9 cellular contexts compared by ENCODE assay signal in genomic region chr17:75250009-75250471, GRCh38. TPM values are rescaled to one million over a fixed set of nuclear protein-coding genes. Genes with fewer than 3 reads are reported as not detected.
A peak's percentile ranks its signal among the peaks of the same experiment; 100 is the strongest.
DNase-seq lines count a peak whose midpoint lies in the region; ATAC-seq, FAIRE-seq and TF ChIP-seq lines count a peak whose summit lies in the region.
"Had no signal": no experiment of that assay in that cellular context is flagged by ENCODE, and none has a peak within 500 bp of the region (broad histone marks: within the 10 kb centered on the region; RNA-seq: fewer than 3 reads in every experiment).

No MANE protein-coding gene starts in this region.

- WGBS in K562 (ENCODE audit: insufficient coverage, low coverage, missing lambda C conversion rate): 60% methylated on average over 11 of the region's 11 CpGs

- FAIRE-seq in GM18507 (lab: Jason Lieb, UNC) (peak; percentile 92), K562 (lab: Jason Lieb, UNC) (no peak)

- ATAC-seq in HG02798 (IDR thresholded peaks at IDR 0.05; ENCODE audit: poor library complexity, unreplicated experiment) (peak; percentile 92), K562 (peak; percentile 45; the same call in 2 of the 3 replicates), naive B cell (ENCODE audit: low read depth in 2 of 2) (peak; percentile 33 to 45)

- H3K9ac ChIP-seq in K562 (ENCODE audit: insufficient read depth in 1 of 2, low read depth in 2 of 2, low read length in 2 of 2) (0 out of 4 replicates have a peak overlapping the region, but pooled peaks of 1 of the 2 experiments have one; percentile 27), subcutaneous abdominal adipose tissue (ENCODE audit: low read length in 5 of 5) (peak overlapping the region in 1 of 5 donors; percentile 38)

- H2AFZ ChIP-seq in K562 (ENCODE audit: low read depth, low read length): no peak overlapping the region

- H3K9me3 Mint-ChIP-seq in naive B cell: no peaks in the 10 kb centered on the region

- TF ChIP-seq EP300 in K562 (IDR thresholded peaks at IDR 0.05; ENCODE audit: low read length): no peak

- no peaks in the 10 kb centered on the region for H3K36me3 Mint-ChIP-seq in naive B cell

- peaks cover 44 to 62% (median 61%) of the 10 kb centered on the region in 3 donors for H3K4me1 Mint-ChIP-seq in naive B cell

- H3K4me2 ChIP-seq in K562 (ENCODE audit: insufficient read depth, low read length): no peak overlapping the region

- POLR2A ChIA-PET in K562 (lab: Yijun Ruan, JAX): interaction anchor here (0.7 to 6.5 kb wide), 5 partner anchors 8 to 126 kb away, joined by 3 to 85 read pairs (median 3); partner anchors contain the start of genes GGA3 and MRPS7

- TF ChIP-seq RAD21 in K562 (CRISPR knock-in tag; conservative IDR thresholded peaks at IDR 0.05 in 1 of 2, IDR thresholded peaks at IDR 0.05 in 1 of 2): no peak

- DNase-seq in GM18507 (ENCODE audit: extremely low spot score, insufficient read length, low read depth): no peak
- DNase-seq in T-helper 1 cell: peak in 4 of 5 donors; percentile 31 to 71 (median 49)
- peak in 1 of 4 experiments; percentile 23 for DNase-seq in K562 (ENCODE audit: extremely low read depth in 1 of 4, low spot score in 3 of 4)
- peak; percentile 25 for DNase-seq in naive B cell
- DNase-seq in DMS53 (lab: John Stamatoyannopoulos, UW): no peak
- DNase-seq in SK-N-DZ (ENCODE audit: low spot score): no peak

- no peaks in the 10 kb centered on the region for H3K27me3 Mint-ChIP-seq in naive B cell

- peaks cover 26% of the 10 kb centered on the region; the same call in 2 of the 3 replicates for H3K36me3 ChIP-seq in K562 (ENCODE audit: control insufficient read depth, insufficient read depth, low read length)
- H3K36me3 ChIP-seq in subcutaneous abdominal adipose tissue (ENCODE audit: control insufficient read depth in 5 of 5, insufficient read depth in 5 of 5, low read length in 5 of 5): peaks cover 0 to 16% (median 16%) of the 10 kb centered on the region in 5 donors

- H3K4me1 ChIP-seq in K562 (replicated peaks in 1 of 2; ENCODE audit: control insufficient read depth in 2 of 2, insufficient read depth in 2 of 2, low read length in 2 of 2) (peaks cover 5 to 22% of the 10 kb centered on the region in 2 experiments; a peak in 4 of 5 replicates), subcutaneous abdominal adipose tissue (ENCODE audit: control insufficient read depth in 5 of 5, insufficient read depth in 5 of 5, low read length in 5 of 5) (peaks cover 3 to 20% (median 12%) of the 10 kb centered on the region in 5 donors)
- H3K4me1 ChIP-seq: SJSA1 had no signal

- H3K27ac ChIP-seq in K562 (ENCODE audit: extremely low read depth, low read depth, low read length) (no peak overlapping the region), subcutaneous abdominal adipose tissue (ENCODE audit: low read depth, low read length) (peak overlapping the region; percentile 7)
- H3K27ac ChIP-seq: SJSA1 had no signal

- H3K9me3 ChIP-seq in K562 (replicated peaks; ENCODE audit: control insufficient read depth, insufficient read depth, low read depth, low read length): no peaks in the 10 kb centered on the region
- no peaks in the 10 kb centered on the region for H3K9me3 ChIP-seq in subcutaneous abdominal adipose tissue (ENCODE audit: control insufficient read depth in 5 of 5, low read length in 5 of 5)
- H3K9me3 ChIP-seq: SJSA1 had no signal

- H3K79me2 ChIP-seq in K562 (ENCODE audit: control insufficient read depth, insufficient read depth, low read length): peaks cover 47% of the 10 kb centered on the region

- H3K27me3 ChIP-seq in K562 (ENCODE audit: control insufficient read depth in 2 of 2, insufficient read depth in 2 of 2, low read length in 2 of 2) (no peaks in the 10 kb centered on the region), subcutaneous abdominal adipose tissue (ENCODE audit: control insufficient read depth in 5 of 5, insufficient read depth in 4 of 5, low read length in 5 of 5) (no peaks in the 10 kb centered on the region)
- H3K27me3 ChIP-seq: SJSA1 had no signal

- H4K20me1 ChIP-seq in K562 (replicated peaks; ENCODE audit: control insufficient read depth, insufficient read depth, low read length): peaks cover 4% of the 10 kb centered on the region; the same call in 1 of the 2 replicates

- in situ Hi-C loops in K562 (cut with MboI): no loop called here

- CTCF ChIA-PET in K562 (lab: Yijun Ruan, JAX; ENCODE audit: low intra/inter-chr PET ratio): no interaction called here

- H3K4me3 ChIP-seq in K562 (no peak overlapping the region), subcutaneous abdominal adipose tissue (ENCODE audit: low read depth in 1 of 5, low read length in 5 of 5) (peak overlapping the region in 3 of 5 donors; percentile 1 to 29 (median 17))
- H3K4me3 ChIP-seq: SJSA1 had no signal

- no peak for TF ChIP-seq POLR2A in K562 (conservative IDR thresholded peaks at IDR 0.05)

- H3K9me1 ChIP-seq in K562 (ENCODE audit: control insufficient read depth, insufficient read depth, low read length): peaks cover 2% of the 10 kb centered on the region

- no TSS peak for BruUV-seq in K562 (replicated peaks; lab: Mats Ljungman, UMichigan)

- H3K27ac Mint-ChIP-seq in naive B cell: peak overlapping the region in 5 of 6 donors; percentile 47 to 92 (median 85)

- intact Hi-C loops in K562 (cut with micrococcal nuclease): no loop called here

- no peak for TF ChIP-seq CTCF in K562 (IDR thresholded peaks at IDR 0.05 in 2 of 3, conservative IDR thresholded peaks at IDR 0.05 in 1 of 3; ENCODE audit: insufficient read depth in 2 of 3, low read depth in 1 of 3, low read length in 3 of 3)

- peak overlapping the region in 7 of 8 donors; percentile 12 to 88 (median 74) for H3K4me3 Mint-ChIP-seq in naive B cell

RNA-seq across cellular contexts. Expression of gene GGA3, which starts 11.4 kb away (rescaled TPM):
- total RNA-seq in K562 (2011; cell fraction: chromatin; rRNA removed; ENCODE audit: low replicate concordance): 229 and 410 TPM in 2 replicates
- 168 and 211 TPM in 2 replicates for total RNA-seq in K562 (2011; cell fraction: nucleolus; rRNA removed)
- 138 and 145 TPM in 2 replicates for total RNA-seq in K562 (2011; cell fraction: nucleoplasm; rRNA removed)
- total RNA-seq in K562 (2014; rRNA removed): 16.3 and 27.7 TPM in 2 replicates
- total RNA-seq in K562 (2014; rRNA removed; fragmentation: Illumina TruSeq; extraction: Trizol): 25.4 and 26.5 TPM in 2 replicates
- 21.3 and 23.7 TPM in 2 replicates for total RNA-seq in K562 (2015; rRNA removed; fragmentation: Illumina TruSeq; extraction: Trizol)
- total RNA-seq in K562 (2021): 60.9 and 64.9 TPM in 2 replicates
- 40.9 and 74.6 TPM in 2 replicates for polyA plus RNA-seq in K562 (2011; rRNA removed)
- 24.6 and 25.5 TPM in 2 replicates for polyA plus RNA-seq in K562 (2011; cell fraction: cytosol; rRNA removed)
- polyA plus RNA-seq in K562 (2011; cell fraction: nucleus; rRNA removed): 329 and 442 TPM in 2 replicates
- polyA plus RNA-seq in K562 (2012): 65.7 and 79.7 TPM in 2 replicates
- 51.7 and 54.2 TPM in 2 replicates for polyA plus RNA-seq in K562 (2014; fragmentation: Illumina TruSeq; extraction: Trizol)
- 1 to 10 TPM; 5.7 to 6.3 TPM for polyA plus RNA-seq in K562 (2014; fragmentation: Nextera tagmentation; extraction: Ambion mirVana)
- polyA plus RNA-seq in K562 (2014; rRNA removed): 41.2 and 45.9 TPM in 2 replicates
- 76.1 and 105 TPM in 2 replicates for polyA minus RNA-seq in K562 (2011; rRNA and poly(A)+ RNA removed)
- polyA minus RNA-seq in K562 (2011; cell fraction: cytosol; rRNA and poly(A)+ RNA removed): 29.3 and 34.2 TPM in 2 replicates
- polyA minus RNA-seq in K562 (2011; cell fraction: nucleus; rRNA and poly(A)+ RNA removed): 52.4 and 72.0 TPM in 2 replicates
- 10 to 100 TPM in 5 of 6 donors, 1 to 10 TPM in 1; 4.5 to 31.6 (median 13.7) TPM for polyA plus RNA-seq in naive B cell (ENCODE audit: low read depth in 6 of 6)
- 27.0 and 29.3 TPM in 2 replicates for polyA plus RNA-seq in SK-N-DZ (2014; cell fraction: cytosol; rRNA removed)
- polyA plus RNA-seq in SK-N-DZ (2014; cell fraction: nucleus; rRNA removed): 144 and 155 TPM in 2 replicates

RNA-seq across cellular contexts. Expression of gene MRPS7, which starts 11.6 kb away (rescaled TPM):
- 58.3 and 91.9 TPM in 2 replicates for total RNA-seq in K562 (2011; cell fraction: chromatin; rRNA removed; ENCODE audit: low replicate concordance)
- total RNA-seq in K562 (2011; cell fraction: nucleolus; rRNA removed): 73.0 and 88.6 TPM in 2 replicates
- total RNA-seq in K562 (2011; cell fraction: nucleoplasm; rRNA removed): 64.5 and 67.2 TPM in 2 replicates
- total RNA-seq in K562 (2014; rRNA removed) (115 and 137 TPM in 2 replicates), K562 (2014; rRNA removed; fragmentation: Illumina TruSeq; extraction: Trizol) (128 and 142 TPM in 2 replicates), K562 (2015; rRNA removed; fragmentation: Illumina TruSeq; extraction: Trizol) (124 and 132 TPM in 2 replicates), K562 (2021) (117 and 120 TPM in 2 replicates)
- polyA plus RNA-seq in K562 (2011; rRNA removed) (90.8 and 115 TPM in 2 replicates), K562 (2014; fragmentation: Illumina TruSeq; extraction: Trizol) (140 and 153 TPM in 2 replicates), K562 (2014; fragmentation: Nextera tagmentation; extraction: Ambion mirVana) (100 to 1,000 TPM; 236 to 244 TPM), K562 (2014; rRNA removed) (107 and 126 TPM in 2 replicates), naive B cell (ENCODE audit: low read depth in 6 of 6) (100 to 1,000 TPM in 1 of 6 donors, 10 to 100 TPM in 5; 70.1 to 103 (median 94.4) TPM)
- polyA plus RNA-seq in K562 (2011; cell fraction: cytosol; rRNA removed): 83.0 and 98.9 TPM in 2 replicates
- polyA plus RNA-seq in K562 (2011; cell fraction: nucleus; rRNA removed): 73.0 and 76.0 TPM in 2 replicates
- polyA plus RNA-seq in K562 (2012): 60.3 and 98.2 TPM in 2 replicates
- 75.2 and 86.1 TPM in 2 replicates for polyA minus RNA-seq in K562 (2011; rRNA and poly(A)+ RNA removed)
- polyA minus RNA-seq in K562 (2011; cell fraction: cytosol; rRNA and poly(A)+ RNA removed): 34.9 and 44.7 TPM in 2 replicates
- 34.5 and 47.3 TPM in 2 replicates for polyA minus RNA-seq in K562 (2011; cell fraction: nucleus; rRNA and poly(A)+ RNA removed)
- polyA plus RNA-seq in SK-N-DZ (2014; cell fraction: cytosol; rRNA removed): 99.8 and 115 TPM in 2 replicates
- polyA plus RNA-seq in SK-N-DZ (2014; cell fraction: nucleus; rRNA removed): 55.9 and 80.9 TPM in 2 replicates

RNA-seq across cellular contexts. Expression of gene MIF4GD, which starts 21.0 kb away (rescaled TPM):
- total RNA-seq in K562 (2011; cell fraction: chromatin; rRNA removed; ENCODE audit: low replicate concordance): 28.8 and 42.4 TPM in 2 replicates
- total RNA-seq in K562 (2011; cell fraction: nucleolus; rRNA removed): 36.0 and 43.4 TPM in 2 replicates
- 32.6 and 37.5 TPM in 2 replicates for total RNA-seq in K562 (2011; cell fraction: nucleoplasm; rRNA removed)
- total RNA-seq in K562 (2014; rRNA removed) (22.4 and 25.2 TPM in 2 replicates), K562 (2014; rRNA removed; fragmentation: Illumina TruSeq; extraction: Trizol) (11.8 and 12.3 TPM in 2 replicates), K562 (2015; rRNA removed; fragmentation: Illumina TruSeq; extraction: Trizol) (13.2 and 14.0 TPM in 2 replicates), K562 (2021) (23.0 and 27.1 TPM in 2 replicates)
- polyA plus RNA-seq in K562 (2011; rRNA removed) (50.8 and 53.9 TPM in 2 replicates), K562 (2014; fragmentation: Illumina TruSeq; extraction: Trizol) (25.5 and 28.1 TPM in 2 replicates), K562 (2014; fragmentation: Nextera tagmentation; extraction: Ambion mirVana) (10 to 100 TPM; 46.7 to 63.8 TPM), K562 (2014; rRNA removed) (30.6 and 36.0 TPM in 2 replicates), naive B cell (ENCODE audit: low read depth in 6 of 6) (100 to 1,000 TPM in 5 of 6 donors, 10 to 100 TPM in 1; 95.1 to 133 (median 105) TPM)
- 71.3 and 91.1 TPM in 2 replicates for polyA plus RNA-seq in K562 (2011; cell fraction: cytosol; rRNA removed)
- polyA plus RNA-seq in K562 (2011; cell fraction: nucleus; rRNA removed): 56.0 and 67.5 TPM in 2 replicates
- 28.0 and 61.3 TPM in 2 replicates for polyA plus RNA-seq in K562 (2012)
- polyA minus RNA-seq in K562 (2011; rRNA and poly(A)+ RNA removed): 25.6 TPM in 2 replicates
- 13.5 and 16.8 TPM in 2 replicates for polyA minus RNA-seq in K562 (2011; cell fraction: cytosol; rRNA and poly(A)+ RNA removed)
- polyA minus RNA-seq in K562 (2011; cell fraction: nucleus; rRNA and poly(A)+ RNA removed): 8.3 and 15.0 TPM in 2 replicates
- polyA plus RNA-seq in SK-N-DZ (2014; cell fraction: cytosol; rRNA removed): 31.4 and 37.6 TPM in 2 replicates
- 26.0 and 29.8 TPM in 2 replicates for polyA plus RNA-seq in SK-N-DZ (2014; cell fraction: nucleus; rRNA removed)

RNA-seq across cellular contexts. Expression of gene SLC25A19, which starts 39.2 kb away (rescaled TPM):
- 80.8 and 110 TPM in 2 replicates for total RNA-seq in K562 (2011; cell fraction: chromatin; rRNA removed; ENCODE audit: low replicate concordance)
- 83.7 and 96.9 TPM in 2 replicates for total RNA-seq in K562 (2011; cell fraction: nucleolus; rRNA removed)
- 75.9 and 93.0 TPM in 2 replicates for total RNA-seq in K562 (2011; cell fraction: nucleoplasm; rRNA removed)
- total RNA-seq in K562 (2014; rRNA removed): 56.1 and 71.6 TPM in 2 replicates
- 35.9 and 45.2 TPM in 2 replicates for total RNA-seq in K562 (2014; rRNA removed; fragmentation: Illumina TruSeq; extraction: Trizol)
- total RNA-seq in K562 (2015; rRNA removed; fragmentation: Illumina TruSeq; extraction: Trizol): 49.0 and 49.3 TPM in 2 replicates
- 73.4 and 76.6 TPM in 2 replicates for total RNA-seq in K562 (2021)
- polyA plus RNA-seq in K562 (2011; rRNA removed): 51.7 and 55.3 TPM in 2 replicates
- polyA plus RNA-seq in K562 (2011; cell fraction: cytosol; rRNA removed): 70.2 and 111 TPM in 2 replicates
- 50.7 and 83.5 TPM in 2 replicates for polyA plus RNA-seq in K562 (2011; cell fraction: nucleus; rRNA removed)
- 26.6 and 58.9 TPM in 2 replicates for polyA plus RNA-seq in K562 (2012)
- polyA plus RNA-seq in K562 (2014; fragmentation: Illumina TruSeq; extraction: Trizol): 57.1 and 60.9 TPM in 2 replicates
- polyA plus RNA-seq in K562 (2014; fragmentation: Nextera tagmentation; extraction: Ambion mirVana): 10 to 100 TPM; 33.4 to 49.3 TPM
- 73.1 and 83.5 TPM in 2 replicates for polyA plus RNA-seq in K562 (2014; rRNA removed)
- 29.7 and 31.1 TPM in 2 replicates for polyA minus RNA-seq in K562 (2011; rRNA and poly(A)+ RNA removed)
- polyA minus RNA-seq in K562 (2011; cell fraction: cytosol; rRNA and poly(A)+ RNA removed): 18.5 and 33.6 TPM in 2 replicates
- 32.9 and 44.3 TPM in 2 replicates for polyA minus RNA-seq in K562 (2011; cell fraction: nucleus; rRNA and poly(A)+ RNA removed)
- 10 to 100 TPM; 26.1 to 41.8 (median 31.3) TPM for polyA plus RNA-seq in naive B cell (ENCODE audit: low read depth in 6 of 6)
- polyA plus RNA-seq in SK-N-DZ (2014; cell fraction: cytosol; rRNA removed): 30.2 and 36.1 TPM in 2 replicates
- polyA plus RNA-seq in SK-N-DZ (2014; cell fraction: nucleus; rRNA removed): 42.9 and 54.7 TPM in 2 replicates

RNA-seq across cellular contexts. Expression of gene NUP85, which starts 44.6 kb away (rescaled TPM):
- 303 and 492 TPM in 2 replicates for total RNA-seq in K562 (2011; cell fraction: chromatin; rRNA removed; ENCODE audit: low replicate concordance)
- 243 and 287 TPM in 2 replicates for total RNA-seq in K562 (2011; cell fraction: nucleolus; rRNA removed)
- 239 and 282 TPM in 2 replicates for total RNA-seq in K562 (2011; cell fraction: nucleoplasm; rRNA removed)
- total RNA-seq in K562 (2014; rRNA removed): 50.2 and 52.4 TPM in 2 replicates
- 99.8 and 115 TPM in 2 replicates for total RNA-seq in K562 (2014; rRNA removed; fragmentation: Illumina TruSeq; extraction: Trizol)
- total RNA-seq in K562 (2015; rRNA removed; fragmentation: Illumina TruSeq; extraction: Trizol): 77.1 and 81.2 TPM in 2 replicates
- total RNA-seq in K562 (2021): 121 and 127 TPM in 2 replicates
- polyA plus RNA-seq in K562 (2011; rRNA removed): 128 and 135 TPM in 2 replicates
- 184 and 192 TPM in 2 replicates for polyA plus RNA-seq in K562 (2011; cell fraction: cytosol; rRNA removed)
- polyA plus RNA-seq in K562 (2011; cell fraction: nucleus; rRNA removed): 521 and 638 TPM in 2 replicates
- polyA plus RNA-seq in K562 (2012): 56.6 and 88.3 TPM in 2 replicates
- polyA plus RNA-seq in K562 (2014; fragmentation: Illumina TruSeq; extraction: Trizol): 82.2 and 83.7 TPM in 2 replicates
- 100 to 1,000 TPM; 156 to 177 TPM for polyA plus RNA-seq in K562 (2014; fragmentation: Nextera tagmentation; extraction: Ambion mirVana)
- 110 and 116 TPM in 2 replicates for polyA plus RNA-seq in K562 (2014; rRNA removed)
- polyA minus RNA-seq in K562 (2011; rRNA and poly(A)+ RNA removed): 62.4 and 87.2 TPM in 2 replicates
- 45.2 and 54.1 TPM in 2 replicates for polyA minus RNA-seq in K562 (2011; cell fraction: cytosol; rRNA and poly(A)+ RNA removed)
- 79.4 and 108 TPM in 2 replicates for polyA minus RNA-seq in K562 (2011; cell fraction: nucleus; rRNA and poly(A)+ RNA removed)
- 10 to 100 TPM; 11.7 to 41.1 (median 33.4) TPM for polyA plus RNA-seq in naive B cell (ENCODE audit: low read depth in 6 of 6)
- 101 and 127 TPM in 2 replicates for polyA plus RNA-seq in SK-N-DZ (2014; cell fraction: cytosol; rRNA removed)
- polyA plus RNA-seq in SK-N-DZ (2014; cell fraction: nucleus; rRNA removed): 374 and 399 TPM in 2 replicates

Comparison
In these comparisons a context has a peak if more than half of its experiments do, and no peak if none do; other contexts are left out.
1. DNase-seq: peak in T-helper 1 cell (4 of 5) and naive B cell (single experiment); none in GM18507 (single experiment), DMS53 (single experiment) and SK-N-DZ (single experiment).
2. ATAC-seq: peak in every context shown above with its lines; median percentile 92 in HG02798; 45 in K562; 39 in naive B cell.